Comparison of ENCODE assay signal across 16 cellular contexts in the genomic region with DNA sequence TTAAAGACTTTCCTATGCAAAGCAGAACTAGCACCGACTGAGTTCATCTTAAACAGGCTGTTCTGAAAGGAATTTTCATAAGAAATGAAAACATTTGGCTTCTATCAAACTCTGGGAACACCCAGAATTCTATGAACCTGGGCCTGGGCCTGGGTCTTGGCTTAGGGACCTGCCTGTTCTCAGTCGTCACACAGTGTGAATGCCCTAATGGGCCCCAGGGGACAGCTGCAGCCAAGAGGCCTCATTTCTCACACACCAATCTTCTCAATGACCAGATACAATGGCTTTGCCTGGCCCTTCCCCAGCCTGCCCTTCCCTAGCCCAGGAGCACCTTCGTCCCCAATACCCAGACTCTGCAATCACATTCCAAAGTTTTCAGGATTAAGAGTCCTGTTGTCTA.
DNase-seq lines count a peak whose midpoint lies in the region; ATAC-seq and TF ChIP-seq lines count a peak whose summit lies in the region.
"Had no signal": no experiment of that assay in that cellular context is flagged by ENCODE, and none has a peak within 500 bp of the region (broad histone marks: within the 10 kb centered on the region; RNA-seq: fewer than 3 reads in every experiment).

No MANE protein-coding gene starts in this region.

- BruUV-seq in Caco-2 (replicated peaks; lab: Mats Ljungman, UMichigan), result no TSS peak

- TF ChIP-seq POLR2A in gastroesophageal sphincter (IDR thresholded peaks at IDR 0.05) (no peak), erythroblast (IDR thresholded peaks at IDR 0.05; ENCODE audit: low read length) (no peak)

- H3K4me1 Mint-ChIP-seq in Caco-2 (ENCODE audit: low read depth, unreplicated experiment), result no peaks in the 10 kb centered on the region

- no peak for DNase-seq in Right ventricle myocardium inferior (ENCODE audit: missing footprints)
- no peak for DNase-seq in right atrium auricular region (ENCODE audit: low spot score)
- peak; percentile 53 to 79 for DNase-seq in psoas muscle
- DNase-seq in WERI-Rb-1, result no peak
- no peak for DNase-seq in activated CD4-positive, alpha-beta T cell treated with anti-CD3 and anti-CD28 coated beads, Interleukin-2, amount 50 U/mL, for 4 hours
- DNase-seq in erythroblast (lab: John Stamatoyannopoulos, UW), result no peak
- no peak for DNase-seq in Caco-2
- DNase-seq: CD4-positive, alpha-beta T cell; NCI-H1694 treated with DMSO at 0.1 percent for 48 hours; NCI-H2227 treated with DMSO at 0.1 percent for 48 hours; NCI-H524; PC-9 had no signal

- H3K27me3 ChIP-seq in right atrium auricular region (no peaks in the 10 kb centered on the region), gastroesophageal sphincter (no peaks in the 10 kb centered on the region), psoas muscle (ENCODE audit: insufficient read depth in 3 of 3, low read length in 2 of 3) (no peaks in the 10 kb centered on the region), WERI-Rb-1 (ENCODE audit: insufficient read depth, low read depth, severe bottlenecking) (no peaks in the 10 kb centered on the region), Caco-2 (replicated peaks; ENCODE audit: control insufficient read depth, insufficient read depth, low read length) (no peaks in the 10 kb centered on the region)
- H3K27me3 ChIP-seq: SJSA1 had no signal

- ATAC-seq in Right ventricle myocardium inferior (peak; percentile 62), gastroesophageal sphincter (peak; percentile 44), psoas muscle (peak in 2 of 4 donors; percentile 31 to 64)
- ATAC-seq: K562 had no signal

- CTCF ChIA-PET in Caco-2 (lab: Charles Lee), result no interaction called here

- H3K9me3 ChIP-seq in right atrium auricular region (no peaks in the 10 kb centered on the region), gastroesophageal sphincter (no peaks in the 10 kb centered on the region), psoas muscle (no peaks in the 10 kb centered on the region), WERI-Rb-1 (ENCODE audit: severe bottlenecking) (no peaks in the 10 kb centered on the region), Caco-2 (peaks cover 6% of the 10 kb centered on the region; the same call in 1 of the 2 replicates)
- H3K9me3 ChIP-seq: SJSA1 had no signal

- intact Hi-C loops in Right ventricle myocardium inferior (cut with DNase I), result no loop called here
- intact Hi-C loops in psoas muscle (cut with DNase I), result no loop called here
- intact Hi-C loops in Caco-2 (cut with micrococcal nuclease; ENCODE audit: unreplicated experiment), result no loop called here

- POLR2A ChIA-PET in Caco-2 (lab: Charles Lee), result no interaction called here

- peaks cover 12% of the 10 kb centered on the region for H3K27me3 Mint-ChIP-seq in Caco-2 (ENCODE audit: insufficient read depth, unreplicated experiment)
- H3K27me3 Mint-ChIP-seq: CD4-positive, alpha-beta T cell had no signal

- TF ChIP-seq EP300 in gastroesophageal sphincter (IDR thresholded peaks at IDR 0.05), result no peak

- H3K27ac ChIP-seq in right atrium auricular region, result peak overlapping the region in 1 of 2 donors; percentile 48
- H3K27ac ChIP-seq in gastroesophageal sphincter, result peak overlapping the region in 3 of 4 donors; percentile 42 to 55 (median 54)
- no peak overlapping the region for H3K27ac ChIP-seq in psoas muscle
- no peak overlapping the region for H3K27ac ChIP-seq in WERI-Rb-1
- H3K27ac ChIP-seq: PC-9, RWPE1, SJSA1 had no signal

- H3K4me1 ChIP-seq in right atrium auricular region (no peaks in the 10 kb centered on the region), gastroesophageal sphincter (no peaks in the 10 kb centered on the region), psoas muscle (no peaks in the 10 kb centered on the region), Caco-2 (no peaks in the 10 kb centered on the region)
- H3K4me1 ChIP-seq: SJSA1 had no signal

- H3K4me3 Mint-ChIP-seq in Caco-2 (ENCODE audit: unreplicated experiment), result no peak overlapping the region
- H3K4me3 Mint-ChIP-seq: CD4-positive, alpha-beta T cell had no signal

- H3K27ac Mint-ChIP-seq in Caco-2 (ENCODE audit: unreplicated experiment), result no peak overlapping the region
- H3K27ac Mint-ChIP-seq: CD4-positive, alpha-beta T cell had no signal

- H3K4me3 ChIP-seq in right atrium auricular region (no peak overlapping the region), gastroesophageal sphincter (no peak overlapping the region), psoas muscle (no peak overlapping the region), WERI-Rb-1 (ENCODE audit: low read depth, low read length) (no peak overlapping the region), Caco-2 (ENCODE audit: low read depth, low read length) (no peak overlapping the region)
- H3K4me3 ChIP-seq: K562, PC-9, SJSA1 had no signal

- no peak for TF ChIP-seq CTCF in right atrium auricular region (IDR thresholded peaks at IDR 0.05)
- TF ChIP-seq CTCF in gastroesophageal sphincter (IDR thresholded peaks at IDR 0.05), result no peak
- TF ChIP-seq CTCF in psoas muscle (IDR thresholded peaks at IDR 0.05), result no peak
- TF ChIP-seq CTCF in WERI-Rb-1 (IDR thresholded peaks at IDR 0.05; ENCODE audit: low read depth, low read length), result no peak
- TF ChIP-seq CTCF in Caco-2 (IDR thresholded peaks at IDR 0.05; ENCODE audit: insufficient read depth in 1 of 2, low read depth in 1 of 2, low read length in 1 of 2, severe bottlenecking in 1 of 2, unreplicated experiment in 1 of 2), result no peak

- no peaks in the 10 kb centered on the region for H3K36me3 Mint-ChIP-seq in Caco-2 (ENCODE audit: insufficient read depth, unreplicated experiment)

- H3K36me3 ChIP-seq in right atrium auricular region (no peaks in the 10 kb centered on the region), gastroesophageal sphincter (no peaks in the 10 kb centered on the region), psoas muscle (ENCODE audit: insufficient read depth in 1 of 2, low read depth in 1 of 2) (no peaks in the 10 kb centered on the region), WERI-Rb-1 (no peaks in the 10 kb centered on the region), Caco-2 (ENCODE audit: control insufficient read depth, insufficient read depth, low read length) (no peaks in the 10 kb centered on the region)
- H3K36me3 ChIP-seq: SJSA1 had no signal

- H3K9me3 Mint-ChIP-seq in Caco-2 (ENCODE audit: unreplicated experiment), result peaks cover 10% of the 10 kb centered on the region

- WGBS in gastroesophageal sphincter (ENCODE audit: low coverage in 1 of 2), 2 donors, result 39 to 55% methylated on average over 2 to 3 of the region's 3 CpGs
- WGBS in psoas muscle, 3 donors, result 23 to 45% (median 25%) methylated on average over 3 of the region's 3 CpGs

Comparison
In these comparisons a context has a peak if more than half of its experiments do, and no peak if none do; other contexts are left out.
1. DNase-seq: peak in psoas muscle (2 of 2); none in Right ventricle myocardium inferior (single experiment), right atrium auricular region (single experiment), WERI-Rb-1 (single experiment), activated CD4-positive, alpha-beta T cell treated with anti-CD3 and anti-CD28 coated beads, Interleukin-2, amount 50 U/mL, for 4 hours (0 of 2), erythroblast (0 of 2) and Caco-2 (0 of 2).
2. H3K27ac ChIP-seq: peak in gastroesophageal sphincter (3 of 4); none in psoas muscle (single experiment) and WERI-Rb-1 (single experiment).